Comparison of ENCODE assay signal across 23 cellular contexts in genomic region chr14:58787601-58788000, GRCh38.
"Had no signal": no experiment of that assay in that cellular context is flagged by ENCODE, and none has a peak within 500 bp of the region (broad histone marks: within the 10 kb centered on the region; RNA-seq: fewer than 3 reads in every experiment).

No MANE protein-coding gene starts in this region.

- H3K27ac ChIP-seq: brain microvascular endothelial cell, right atrium auricular region, skin epidermis, stomach, thoracic aorta, upper lobe of left lung had no signal

- H3K4me3 Mint-ChIP-seq: activated B cell treated with CpG ODN at 0.5 μM for 24 hours; activated CD8-positive, alpha-beta T cell treated with anti-CD3 and anti-CD28 coated beads for 36 hours; activated naive CD4-positive, alpha-beta T cell treated with anti-CD3 and anti-CD28 coated beads for 36 hours; activated T-cell treated with anti-CD3 and anti-CD28 coated beads, Interleukin-2, amount 50 U/mL, for 24 hours; T-cell had no signal

- H3K4me1 ChIP-seq: left ventricle myocardium inferior, right atrium auricular region, stomach had no signal

- H3K36me3 ChIP-seq: brain microvascular endothelial cell, left ventricle myocardium inferior, right atrium auricular region, stomach, thoracic aorta, upper lobe of left lung had no signal

- H3K4me1 Mint-ChIP-seq: activated B cell treated with CpG ODN at 0.5 μM for 24 hours, T-cell had no signal

- ATAC-seq: activated CD8-positive, alpha-beta T cell treated with anti-CD3 and anti-CD28 coated beads for 36 hours; esophagus mucosa; T-cell had no signal

- H3K4me3 ChIP-seq: left ventricle myocardium inferior, right atrium auricular region, skin epidermis, stomach, thoracic aorta, upper lobe of left lung had no signal

- H3K27me3 Mint-ChIP-seq: activated B cell treated with CpG ODN at 0.5 μM for 24 hours had no signal

- H3K27ac Mint-ChIP-seq: activated B cell treated with CpG ODN at 0.5 μM for 24 hours; activated CD8-positive, alpha-beta T cell treated with anti-CD3 and anti-CD28 coated beads for 36 hours; activated naive CD4-positive, alpha-beta T cell treated with anti-CD3 and anti-CD28 coated beads for 36 hours; activated T-cell treated with anti-CD3 and anti-CD28 coated beads, Interleukin-2, amount 50 U/mL, for 24 hours; progenitor cell of endocrine pancreas; T-cell had no signal

- H3K27me3 ChIP-seq: brain microvascular endothelial cell, right atrium auricular region, stomach, upper lobe of left lung had no signal

- H3K36me3 Mint-ChIP-seq: T-cell had no signal

- DNase-seq: activated B cell treated with CpG ODN at 0.5 μM for 24 hours; activated CD4-positive, alpha-beta T cell treated with anti-CD3 and anti-CD28 coated beads for 4 hours; activated CD8-positive, alpha-beta T cell treated with anti-CD3 and anti-CD28 coated beads for 36 hours; activated naive CD4-positive, alpha-beta T cell treated with anti-CD3 and anti-CD28 coated beads for 36 hours; activated T-cell treated with anti-CD3 and anti-CD28 coated beads, Interleukin-2, amount 50 U/mL, for 24 hours; anterior cingulate cortex; brain microvascular endothelial cell; central memory CD4-positive, alpha-beta T cell; cortex of kidney; effector CD8-positive, alpha-beta T cell; foreskin melanocyte; kidney; left ventricle myocardium inferior; occipital lobe; stimulated activated CD4-positive, alpha-beta T cell treated with anti-CD3 and anti-CD28 coated beads, Interleukin-4, amount 100 ng/mL, for 1 hour; stomach; T-cell; upper lobe of left lung had no signal

- H3K9me3 Mint-ChIP-seq: activated B cell treated with CpG ODN at 0.5 μM for 24 hours; activated CD8-positive, alpha-beta T cell treated with anti-CD3 and anti-CD28 coated beads for 36 hours; activated naive CD4-positive, alpha-beta T cell treated with anti-CD3 and anti-CD28 coated beads for 36 hours; activated T-cell treated with anti-CD3 and anti-CD28 coated beads, Interleukin-2, amount 50 U/mL, for 24 hours; T-cell had no signal

- H3K9me3 ChIP-seq: left ventricle myocardium inferior, right atrium auricular region, stomach, thoracic aorta, upper lobe of left lung had no signal
